ENCODE assay signal across 10 cellular contexts in genomic region chr9:36029765-36030528, GRCh38. TPM values are rescaled to one million over a fixed set of nuclear protein-coding genes. Genes with fewer than 3 reads are reported as not detected.
DNase-seq lines count a peak whose midpoint lies in the region; ATAC-seq, FAIRE-seq and TF ChIP-seq lines count a peak whose summit lies in the region.
"Had no signal": no experiment of that assay in that cellular context is flagged by ENCODE, and none has a peak within 500 bp of the region (broad histone marks: within the 10 kb centered on the region; RNA-seq: fewer than 3 reads in every experiment).

No MANE protein-coding gene starts in this region.

- H3K4me1 ChIP-seq in HepG2 (ENCODE audit: insufficient read depth, low read length): peaks cover 15% of the 10 kb centered on the region

- DNase-seq in AG09309 (ENCODE audit: low read depth) (peak; percentile 97), M059J (ENCODE audit: low read depth) (peak; percentile 93), brain pericyte (ENCODE audit: low read depth, low spot score) (peak; percentile 58), HepG2 (ENCODE audit: low spot score) (no peak), NCI-H2081 (lab: John Stamatoyannopoulos, UW) (no peak), NCI-H748 (lab: John Stamatoyannopoulos, UW; ENCODE audit: unreplicated experiment) (no peak)
- DNase-seq in activated naive CD8-positive, alpha-beta T cell treated with anti-CD3 and anti-CD28 coated beads for 36 hours: no peak
- DNase-seq: DMS79 treated with DMSO at 0.1 percent for 48 hours, NCI-H1048 had no signal

- no peak overlapping the region for H3K9ac ChIP-seq in HepG2 (ENCODE audit: insufficient read depth, low read depth, low read length)

- peaks cover 4% of the 10 kb centered on the region for H3K27me3 Mint-ChIP-seq in activated naive CD8-positive, alpha-beta T cell treated with anti-CD3 and anti-CD28 coated beads for 36 hours

- TF ChIP-seq EP300 in HepG2 (IDR thresholded peaks at IDR 0.05; ENCODE audit: low read depth in 2 of 2, low read length in 2 of 2) (no peak), HepG2 (CRISPR knock-in tag; IDR thresholded peaks at IDR 0.05; ENCODE audit: borderline replicate concordance) (no peak)

- no peak overlapping the region for H3K27ac Mint-ChIP-seq in activated naive CD8-positive, alpha-beta T cell treated with anti-CD3 and anti-CD28 coated beads for 36 hours

- BruUV-seq in HepG2 (replicated peaks; lab: Mats Ljungman, UMichigan): no TSS peak

- H3K4me3 ChIP-seq in AG09309 (ENCODE audit: control insufficient read depth, low read depth, low read length) (no peak overlapping the region), HepG2 (replicated peaks in 1 of 3; ENCODE audit: insufficient read depth in 1 of 3, low read depth in 2 of 3, low read length in 3 of 3) (no peak overlapping the region)

- CTCF ChIA-PET in HepG2 (lab: Yijun Ruan, JAX; ENCODE audit: low intra/inter-chr PET ratio, low total read pairs): no interaction called here

- POLR2A ChIA-PET in HepG2 (lab: Yijun Ruan, JAX): no interaction called here

- no peak overlapping the region for H3K27ac ChIP-seq in HepG2 (ENCODE audit: extremely low read length, insufficient read depth, low read length)

- H3K4me3 Mint-ChIP-seq in activated naive CD8-positive, alpha-beta T cell treated with anti-CD3 and anti-CD28 coated beads for 36 hours: no peak overlapping the region

- peaks cover 0 to 4% of the 10 kb centered on the region in 2 experiments; a peak in 1 of 5 replicates for H3K27me3 ChIP-seq in HepG2 (ENCODE audit: control insufficient read depth in 1 of 2, insufficient read depth in 2 of 2, low read length in 2 of 2)

- no peaks in the 10 kb centered on the region for H3K9me3 ChIP-seq in HepG2 (ENCODE audit: low read length)

- no peaks in the 10 kb centered on the region for H3K79me2 ChIP-seq in HepG2 (ENCODE audit: insufficient read depth, low read length)

- intact Hi-C loops in HepG2 (cut with micrococcal nuclease; ENCODE audit: unreplicated experiment): no loop called here

- no peak for TF ChIP-seq RAD21 in HepG2 (CRISPR knock-in tag; IDR thresholded peaks at IDR 0.05)

- H4K20me1 ChIP-seq in HepG2 (ENCODE audit: insufficient read depth, low read length): no peaks in the 10 kb centered on the region

- no peaks in the 10 kb centered on the region for H3K9me3 Mint-ChIP-seq in activated naive CD8-positive, alpha-beta T cell treated with anti-CD3 and anti-CD28 coated beads for 36 hours

- TF ChIP-seq POLR2A in HepG2 (IDR thresholded peaks at IDR 0.05; ENCODE audit: insufficient read depth in 1 of 2, low read depth in 2 of 2, low read length in 2 of 2): no peak

- no peaks in the 10 kb centered on the region for H3K36me3 Mint-ChIP-seq in activated naive CD8-positive, alpha-beta T cell treated with anti-CD3 and anti-CD28 coated beads for 36 hours

- FAIRE-seq in HepG2 (lab: Jason Lieb, UNC): no peak

- TF ChIP-seq CTCF in AG09309 (IDR thresholded peaks at IDR 0.05; ENCODE audit: control insufficient read depth, insufficient read depth, low read depth, low read length, missing control alignments) (no peak), HepG2 (CRISPR knock-in tag; IDR thresholded peaks at IDR 0.05) (no peak)

- ATAC-seq in HepG2: no peak
- no peak for ATAC-seq in GM18868 (IDR thresholded peaks at IDR 0.05; ENCODE audit: unreplicated experiment)

- no peak overlapping the region for H3K4me2 ChIP-seq in HepG2 (ENCODE audit: low read depth, low read length)

- no peak overlapping the region for H2AFZ ChIP-seq in HepG2 (ENCODE audit: low read length)

- no peaks in the 10 kb centered on the region for H3K36me3 ChIP-seq in HepG2 (replicated peaks in 1 of 2; ENCODE audit: control insufficient read depth in 1 of 2, insufficient read depth in 2 of 2, low read length in 2 of 2)

- no peaks in the 10 kb centered on the region for H3K4me1 Mint-ChIP-seq in activated naive CD8-positive, alpha-beta T cell treated with anti-CD3 and anti-CD28 coated beads for 36 hours

- WGBS in HepG2 (ENCODE audit: low lambda C conversion rate): 2% methylated on average over 3 of the region's 3 CpGs

- in situ Hi-C loops in HepG2 (cut with HindIII; ENCODE audit: extremely low pct_ligation_motif_present, low pct_unique_long_range_greater_than_20kb): no loop called here

TF ChIP-seq in HepG2, 621 proteins besides CTCF, POLR2A, EP300 and RAD21:
- peak; percentile 82 for TF ChIP-seq CEBPB (IDR thresholded peaks at IDR 0.05; ENCODE audit: borderline replicate concordance, low read depth, low read length)
- no peak for TF ChIP-seq ZBTB2 (CRISPR knock-in tag; IDR thresholded peaks at IDR 0.05; ENCODE audit: low read depth)

RNA-seq across cellular contexts. Expression of gene RECK, which starts 6.8 kb away (rescaled TPM):
- total RNA-seq in M059J (2014; rRNA removed; shearing (Covaris generic)): 10.9 and 23.7 TPM in 2 replicates
- 2.3 and 3.1 TPM in 2 replicates for total RNA-seq in HepG2 (2016; rRNA removed; fragmentation: Illumina TruSeq; extraction: Trizol)
- 2.0 and 3.0 TPM in 2 replicates for total RNA-seq in HepG2 (2016; cell fraction: cytosol; rRNA removed; fragmentation: Illumina TruSeq; extraction: Trizol; ENCODE audit: low read depth)
- 2.5 and 3.3 TPM in 2 replicates for total RNA-seq in HepG2 (2016; cell fraction: insoluble cytoplasmic fraction; rRNA removed; fragmentation: Illumina TruSeq; extraction: Trizol)
- total RNA-seq in HepG2 (2016; cell fraction: membrane; rRNA removed; fragmentation: Illumina TruSeq; extraction: Trizol): 2.6 and 3.6 TPM in 2 replicates
- 2.1 and 3.0 TPM in 2 replicates for total RNA-seq in HepG2 (2016; cell fraction: nucleus; rRNA removed; fragmentation: Illumina TruSeq; extraction: Trizol)
- 4.8 and 5.1 TPM in 2 replicates for polyA plus RNA-seq in HepG2 (2011; rRNA removed)
- 3.0 and 4.2 TPM in 2 replicates for polyA plus RNA-seq in HepG2 (2011; cell fraction: cytosol; rRNA removed)
- 1.7 and 2.0 TPM in 2 replicates for polyA plus RNA-seq in HepG2 (2011; cell fraction: nucleus; rRNA removed)
- 4.0 and 5.9 TPM in 2 replicates for polyA plus RNA-seq in HepG2 (2012)
- polyA plus RNA-seq in HepG2 (2016; cell fraction: cytosol; fragmentation: Illumina TruSeq; extraction: Trizol; ENCODE audit: low read depth): 3.6 and 5.0 TPM in 2 replicates
- polyA plus RNA-seq in HepG2 (2016; cell fraction: insoluble cytoplasmic fraction; fragmentation: Illumina TruSeq; extraction: Trizol; ENCODE audit: low read depth): 3.2 and 3.4 TPM in 2 replicates
- polyA plus RNA-seq in HepG2 (2016; cell fraction: membrane; fragmentation: Illumina TruSeq; extraction: Trizol; ENCODE audit: low read depth): 3.2 and 4.2 TPM in 2 replicates
- polyA plus RNA-seq in HepG2 (2016; cell fraction: nucleus; fragmentation: Illumina TruSeq; extraction: Trizol; ENCODE audit: insufficient read depth, low read depth): 5.2 and 6.8 TPM in 2 replicates
- 1.0 and 3.0 TPM in 2 replicates for polyA minus RNA-seq in HepG2 (2011; rRNA and poly(A)+ RNA removed; ENCODE audit: low replicate concordance)
- 2.1 and 2.7 TPM in 2 replicates for polyA minus RNA-seq in HepG2 (2011; cell fraction: cytosol; rRNA and poly(A)+ RNA removed)
- polyA minus RNA-seq in HepG2 (2011; cell fraction: nucleus; rRNA and poly(A)+ RNA removed): 3.0 and 4.0 TPM in 2 replicates
- total RNA-seq in activated naive CD8-positive, alpha-beta T cell treated with anti-CD3 and anti-CD28 coated beads for 36 hours: 1 to 10 TPM; 4.4 to 5.2 TPM

Comparison
In these comparisons a context has a peak if more than half of its experiments do, and no peak if none do; other contexts are left out.
1. DNase-seq: peak in AG09309 (single experiment), M059J (single experiment) and brain pericyte (single experiment); none in HepG2 (single experiment), NCI-H2081 (0 of 2), NCI-H748 (single experiment) and activated naive CD8-positive, alpha-beta T cell treated with anti-CD3 and anti-CD28 coated beads for 36 hours (single experiment).